In the genomic region with DNA sequence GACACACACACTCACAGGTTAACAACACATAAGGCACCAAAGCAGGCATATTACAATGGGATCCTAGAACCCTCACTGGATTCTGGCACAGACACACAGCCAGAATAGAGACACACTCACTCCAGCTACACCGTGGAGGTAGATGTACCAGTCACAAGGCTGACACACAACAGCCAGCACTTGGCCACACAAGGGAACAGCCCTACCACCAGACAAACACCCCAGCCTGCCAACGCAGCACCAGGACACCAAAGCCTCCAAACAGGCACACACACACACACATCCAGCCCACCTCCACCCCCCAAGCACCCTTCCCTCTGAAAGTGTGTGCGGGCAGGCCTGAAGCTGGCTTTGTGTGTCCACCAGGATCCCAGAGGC, we compare ENCODE assay signal across 10 cellular contexts. TPM values are rescaled to one million over a fixed set of nuclear protein-coding genes. Genes with fewer than 3 reads are reported as not detected.
DNase-seq lines count a peak whose midpoint lies in the region; ATAC-seq and TF ChIP-seq lines count a peak whose summit lies in the region.
"Had no signal": no experiment of that assay in that cellular context is flagged by ENCODE, and none has a peak within 500 bp of the region (broad histone marks: within the 10 kb centered on the region; RNA-seq: fewer than 3 reads in every experiment).

No MANE protein-coding gene starts in this region.

- no peak for TF ChIP-seq CTCF in esophagus squamous epithelium (IDR thresholded peaks at IDR 0.05)
- TF ChIP-seq CTCF in osteoblast (IDR thresholded peaks at IDR 0.05; ENCODE audit: extremely low read depth, low read depth, low read length) = no peak

- H3K27me3 ChIP-seq in BLaER1 treated with 17β-estradiol and CSF1 and Interleukin-3, amounts not matched to agents 10 nM and 100 nM = no peaks in the 10 kb centered on the region
- H3K27me3 ChIP-seq in esophagus squamous epithelium (no peaks in the 10 kb centered on the region), osteoblast (ENCODE audit: insufficient read depth, low read length) (no peaks in the 10 kb centered on the region)

- H3K9me3 ChIP-seq in BLaER1 treated with 17β-estradiol and CSF1 and Interleukin-3, amounts not matched to agents 10 nM and 100 nM (replicated peaks in 1 of 11) = no peaks in the 10 kb centered on the region
- H3K9me3 ChIP-seq in esophagus squamous epithelium = no peaks in the 10 kb centered on the region
- H3K9me3 ChIP-seq in osteoblast (ENCODE audit: low read depth, low read length) = no peaks in the 10 kb centered on the region

- DNase-seq in T-cell = no peak
- no peak for DNase-seq in esophagus squamous epithelium (lab: John Stamatoyannopoulos, UW)
- peak; percentile 94 for DNase-seq in osteoblast (ENCODE audit: insufficient read length, low spot score, missing footprints)
- DNase-seq in NOMO-1 treated with dmso at 0.1 percent for 144 hours (lab: John Stamatoyannopoulos, UW; ENCODE audit: unreplicated experiment) = no peak
- DNase-seq in central memory CD4-positive, alpha-beta T cell = no peak
- DNase-seq in HuH-7.5 (ENCODE audit: low spot score) = no peak
- DNase-seq: NCI-H1105 had no signal

- intact Hi-C loops in esophagus squamous epithelium (cut with DNase I) = loop anchor here (5.0 kb wide), 1 partner anchor 34 kb away; a partner anchor contains a TSS

- H3K4me1 Mint-ChIP-seq in T-cell = peaks cover 73 to 78% (median 75%) of the 10 kb centered on the region in 3 donors

- peaks cover 56% of the 10 kb centered on the region for H3K79me2 ChIP-seq in osteoblast (ENCODE audit: insufficient read depth, low read length)

- H3K4me1 ChIP-seq in BLaER1 treated with 17β-estradiol and CSF1 and Interleukin-3, amounts not matched to agents 10 nM and 100 nM = peaks cover 72 to 87% (median 78%) of the 10 kb centered on the region in 10 experiments
- H3K4me1 ChIP-seq in esophagus squamous epithelium (peaks cover 46 to 97% (median 55%) of the 10 kb centered on the region in 3 donors), osteoblast (ENCODE audit: insufficient read depth, low read length) (peaks cover 50% of the 10 kb centered on the region)

- 28 to 33% methylated on average over 1 to 3 of the region's 3 CpGs for WGBS in esophagus squamous epithelium, 2 donors

- H3K36me3 ChIP-seq in BLaER1 treated with 17β-estradiol and CSF1 and Interleukin-3, amounts not matched to agents 10 nM and 100 nM = peaks cover 2 to 26% (median 16%) of the 10 kb centered on the region in 11 experiments; a peak in 21 of 22 replicates
- H3K36me3 ChIP-seq in esophagus squamous epithelium (peaks cover 17 to 37% (median 24%) of the 10 kb centered on the region in 3 donors), osteoblast (ENCODE audit: insufficient read depth, low read length) (peaks cover 25% of the 10 kb centered on the region)

- no peaks in the 10 kb centered on the region for H3K27me3 Mint-ChIP-seq in T-cell

- POLR2A ChIA-PET in T-cell (lab: Charles Lee) = no interaction called here

- H3K4me2 ChIP-seq in BLaER1 treated with 17β-estradiol and CSF1 and Interleukin-3, amounts not matched to agents 10 nM and 100 nM = peak overlapping the region; percentile 77 to 99 (median 97)
- H3K4me2 ChIP-seq in osteoblast (ENCODE audit: insufficient read depth, low read length) = peak overlapping the region; percentile 99

- CTCF ChIA-PET in T-cell (lab: Charles Lee) = interaction anchor here in 1 of 2 donors (1.1 kb wide), 1 partner anchor 50 kb away, joined by 3 read pairs; the partner anchor contains the start of gene ESPL1

- peak overlapping the region; percentile 59 to 83 (median 80) for H3K27ac ChIP-seq in BLaER1 treated with 17β-estradiol and CSF1 and Interleukin-3, amounts not matched to agents 10 nM and 100 nM
- H3K27ac ChIP-seq in esophagus squamous epithelium (peak overlapping the region; percentile 97 to 100 (median 99)), osteoblast (ENCODE audit: low read depth, low read length) (peak overlapping the region; percentile 83)

- no peak for TF ChIP-seq POLR2A in esophagus squamous epithelium (IDR thresholded peaks at IDR 0.05)

- ATAC-seq in T-cell (replicated peaks in 1 of 4) (no peak), HG03196 (IDR thresholded peaks at IDR 0.05; ENCODE audit: unreplicated experiment) (no peak)

- peak overlapping the region; percentile 91 to 93 for H3K27ac Mint-ChIP-seq in T-cell

- H3K9me3 Mint-ChIP-seq in T-cell = no peaks in the 10 kb centered on the region

- peak overlapping the region; percentile 60 for H2AFZ ChIP-seq in osteoblast (ENCODE audit: low read length)

- H3K4me3 Mint-ChIP-seq in T-cell = peak overlapping the region; percentile 84 to 96 (median 95)

- peaks cover 0 to 3% (median 0%) of the 10 kb centered on the region in 11 experiments; a peak in 2 of 22 replicates for H4K20me1 ChIP-seq in BLaER1 treated with 17β-estradiol and CSF1 and Interleukin-3, amounts not matched to agents 10 nM and 100 nM
- H4K20me1 ChIP-seq in osteoblast (ENCODE audit: insufficient read depth, low read length) = peaks cover 5% of the 10 kb centered on the region

- H3K4me3 ChIP-seq in BLaER1 treated with 17β-estradiol and CSF1 and Interleukin-3, amounts not matched to agents 10 nM and 100 nM = peak overlapping the region in 7 of 10 experiments; percentile 22 to 89 (median 79); a peak in 14 of 20 replicates
- H3K4me3 ChIP-seq in esophagus squamous epithelium = peak overlapping the region; percentile 56 to 82 (median 72)
- peak overlapping the region; percentile 89 for H3K4me3 ChIP-seq in osteoblast (ENCODE audit: insufficient read depth, low read length)

- H3K9ac ChIP-seq in BLaER1 treated with 17β-estradiol and CSF1 and Interleukin-3, amounts not matched to agents 10 nM and 100 nM = peak overlapping the region; percentile 60 to 83 (median 68); a peak in 21 of 22 replicates

- H3K36me3 Mint-ChIP-seq in T-cell = peaks cover 21% of the 10 kb centered on the region

RNA-seq across cellular contexts. Expression of gene ITGB7, which starts 10.9 kb away (rescaled TPM):
- total RNA-seq in T-cell (100 to 1,000 TPM; 247 to 590 (median 469) TPM), esophagus squamous epithelium (1 to 10 TPM; 4.2 to 7.2 (median 5.9) TPM), osteoblast (0.88 and 1.1 TPM in 2 replicates)
- total RNA-seq: glomerular endothelial cell had no signal

RNA-seq across cellular contexts. Expression of gene RARG, which starts 14.1 kb away (rescaled TPM):
- total RNA-seq in T-cell (10 to 100 TPM; 20.3 to 91.3 (median 74.2) TPM), esophagus squamous epithelium (100 to 1,000 TPM in 3 of 4 donors, 10 to 100 TPM in 1; 98.0 to 171 (median 125) TPM), osteoblast (46.6 and 49.9 TPM in 2 replicates)

RNA-seq across cellular contexts. Expression of gene CSAD, which starts 37.2 kb away (rescaled TPM):
- total RNA-seq in T-cell (10 to 100 TPM; 48.6 to 69.6 (median 62.3) TPM), esophagus squamous epithelium (10 to 100 TPM; 11.4 to 30.5 (median 15.7) TPM), osteoblast (9.1 and 9.4 TPM in 2 replicates)

RNA-seq across cellular contexts. Expression of gene ZNF740, which starts 37.4 kb away (rescaled TPM):
- total RNA-seq in T-cell (10 to 100 TPM; 36.4 to 94.2 (median 83.9) TPM), esophagus squamous epithelium (10 to 100 TPM in 2 of 4 donors, 1 to 10 TPM in 2; 6.9 to 21.2 (median 9.8) TPM), osteoblast (14.7 and 19.5 TPM in 2 replicates)

RNA-seq across cellular contexts. Expression of gene ESPL1, which starts 50.2 kb away (rescaled TPM):
- 1 to 10 TPM; 1.2 to 2.5 (median 1.6) TPM for total RNA-seq in T-cell
- total RNA-seq in esophagus squamous epithelium = 10 to 100 TPM; 32.2 to 85.6 (median 48.0) TPM
- total RNA-seq in osteoblast = 0.72 and 1.8 TPM in 2 replicates

Comparison
In these comparisons a context has a peak if more than half of its experiments do, and no peak if none do; other contexts are left out.
1. RNA of gene ITGB7, which starts 10.9 kb away (total RNA-seq): 247 to 590 TPM in T-cell; 4.2 to 7.2 TPM in esophagus squamous epithelium and 0.88 to 1.1 TPM in osteoblast; every median in the first group is over 10 times any median in the second.
2. Peak in every context shown above with its lines, with median percentiles within 50 percentile points of each other: H3K27ac ChIP-seq and H3K4me3 ChIP-seq.